8 cellular contexts compared by ENCODE assay signal in genomic region chr22:37043828-37044538, GRCh38. TPM values are rescaled to one million over a fixed set of nuclear protein-coding genes. Genes with fewer than 3 reads are reported as not detected.
DNase-seq lines count a peak whose midpoint lies in the region; ATAC-seq and TF ChIP-seq lines count a peak whose summit lies in the region.

No MANE protein-coding gene starts in this region.

- no peak overlapping the region for H3K4me3 ChIP-seq in fibroblast of mammary gland (ENCODE audit: control insufficient read depth, low read depth, low read length)
- H3K4me3 ChIP-seq in osteoblast (ENCODE audit: insufficient read depth, low read length), result no peak overlapping the region

- DNase-seq in AG08396 (ENCODE audit: low spot score) (peak; percentile 76), NCI-H1092 (lab: John Stamatoyannopoulos, UW) (peak; percentile 69), fibroblast of mammary gland (ENCODE audit: low read depth) (peak; percentile 30), osteoblast (ENCODE audit: insufficient read length, low spot score, missing footprints) (peak; percentile 95), GDM1 (lab: John Stamatoyannopoulos, UW) (no peak), cortex of kidney (lab: John Stamatoyannopoulos, UW) (no peak)
- peak; percentile 50 for DNase-seq in activated CD4-positive, CD25-positive, alpha-beta regulatory T cell treated with anti-CD3 and anti-CD28 coated beads, Interleukin-2, amount 50 U/mL, for 72 hours

- TF ChIP-seq CTCF in fibroblast of mammary gland (conservative IDR thresholded peaks at IDR 0.05; ENCODE audit: control insufficient read depth, insufficient read depth, low read depth, low read length), result peak; percentile 45
- TF ChIP-seq CTCF in osteoblast (IDR thresholded peaks at IDR 0.05; ENCODE audit: extremely low read depth, low read depth, low read length), result peak; percentile 48

- peaks cover 10% of the 10 kb centered on the region for H3K4me1 ChIP-seq in osteoblast (ENCODE audit: insufficient read depth, low read length)

- H3K27ac ChIP-seq in osteoblast (ENCODE audit: low read depth, low read length), result no peak overlapping the region

- H2AFZ ChIP-seq in osteoblast (ENCODE audit: low read length), result no peak overlapping the region

- H3K79me2 ChIP-seq in osteoblast (ENCODE audit: insufficient read depth, low read length), result no peaks in the 10 kb centered on the region

- H3K9me3 ChIP-seq in osteoblast (ENCODE audit: low read depth, low read length), result no peaks in the 10 kb centered on the region

- no peaks in the 10 kb centered on the region for H4K20me1 ChIP-seq in osteoblast (ENCODE audit: insufficient read depth, low read length)

- H3K36me3 ChIP-seq in osteoblast (ENCODE audit: insufficient read depth, low read length), result no peaks in the 10 kb centered on the region

- no peaks in the 10 kb centered on the region for H3K27me3 ChIP-seq in osteoblast (ENCODE audit: insufficient read depth, low read length)

- no peak overlapping the region for H3K4me2 ChIP-seq in osteoblast (ENCODE audit: insufficient read depth, low read length)

- ATAC-seq in GM18867 (IDR thresholded peaks at IDR 0.05; ENCODE audit: unreplicated experiment), result peak; percentile 70

RNA-seq across cellular contexts. Expression of gene KCTD17, which starts 7.6 kb away (rescaled TPM):
- total RNA-seq in osteoblast, result 22.7 and 25.0 TPM in 2 replicates

RNA-seq across cellular contexts. Expression of gene MPST, which starts 24.4 kb away (rescaled TPM):
- total RNA-seq in osteoblast, result 82.5 and 91.6 TPM in 2 replicates

RNA-seq across cellular contexts. Expression of gene TST, which starts 24.7 kb away (rescaled TPM):
- total RNA-seq in osteoblast, result 53.6 and 63.3 TPM in 2 replicates

Comparison
In these comparisons a context has a peak if more than half of its experiments do, and no peak if none do; other contexts are left out.
1. DNase-seq: peak in AG08396 (single experiment), NCI-H1092 (single experiment), activated CD4-positive, CD25-positive, alpha-beta regulatory T cell treated with anti-CD3 and anti-CD28 coated beads, Interleukin-2, amount 50 U/mL, for 72 hours (single experiment), fibroblast of mammary gland (single experiment) and osteoblast (single experiment); none in GDM1 (single experiment) and cortex of kidney (single experiment).